22 cellular contexts compared by ENCODE assay signal in the genomic region with DNA sequence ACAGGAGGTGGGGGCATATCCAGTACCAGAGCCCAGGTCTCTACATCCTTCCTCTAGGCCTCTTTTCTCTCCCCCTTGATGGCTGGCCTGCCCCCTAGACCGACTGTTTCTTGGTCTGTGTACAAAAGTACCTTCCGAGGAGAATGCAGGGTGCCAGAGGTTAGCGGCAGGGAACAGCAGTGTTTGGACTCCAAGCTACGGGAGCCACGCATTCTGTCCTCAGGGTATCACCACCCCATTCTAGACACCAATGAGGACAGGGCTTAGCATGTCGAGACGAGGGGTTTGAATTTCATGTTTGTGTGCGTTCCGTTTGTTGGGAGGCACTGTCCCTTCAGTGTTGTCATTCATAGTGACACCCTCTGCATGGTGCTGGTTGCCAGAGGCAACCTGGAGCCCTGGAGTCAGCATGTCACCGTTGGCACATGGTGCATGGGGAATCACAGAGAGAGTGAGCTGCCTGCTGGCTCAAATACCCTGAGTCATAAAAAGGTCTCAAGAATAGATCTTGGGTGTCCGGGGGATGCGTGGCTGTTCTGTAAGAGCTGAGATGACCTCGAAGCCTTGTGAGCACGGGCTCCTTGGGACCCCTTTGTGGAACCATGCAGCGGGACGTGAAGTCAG.
"Had no signal": no experiment of that assay in that cellular context is flagged by ENCODE, and none has a peak within 500 bp of the region (broad histone marks: within the 10 kb centered on the region; RNA-seq: fewer than 3 reads in every experiment).

No MANE protein-coding gene starts in this region.

- H3K27me3 ChIP-seq: breast epithelium, colonic mucosa, esophagus squamous epithelium, left lung, ovary had no signal

- H3K4me3 ChIP-seq: breast epithelium, colonic mucosa, esophagus squamous epithelium, heart right ventricle, left lung, lung, ovary, prostate gland had no signal

- ATAC-seq: activated CD4-positive, alpha-beta T cell treated with anti-CD3 and anti-CD28 coated beads for 36 hours; activated T-cell treated with anti-CD3 and anti-CD28 coated beads, Interleukin-2, amount 50 U/mL, for 4 hours; left lung; naive thymus-derived CD4-positive, alpha-beta T cell; right cardiac atrium; stimulated activated naive CD8-positive, alpha-beta T cell treated with anti-CD3 and anti-CD28 coated beads, Interleukin-15, Interleukin-2, amounts not matched to agents 100 U/mL and 50 U/mL, for 24 hours had no signal

- H3K9me3 ChIP-seq: colonic mucosa, ovary, prostate gland had no signal

- DNase-seq: activated B cell treated with CpG ODN at 0.5 μM for 24 hours; activated CD4-positive, alpha-beta T cell treated with anti-CD3 and anti-CD28 coated beads for 36 hours; activated CD4-positive, alpha-beta T cell treated with anti-CD3 and anti-CD28 coated beads, Interleukin-2, amount 50 U/mL, for 4 hours; activated CD8-positive, alpha-beta memory T cell treated with anti-CD3 and anti-CD28 coated beads, Interleukin-2, amount 50 U/mL, for 48 hours; activated naive CD4-positive, alpha-beta T cell; activated T-cell treated with anti-CD3 and anti-CD28 coated beads, Interleukin-2, amount 50 U/mL, for 4 hours; amniotic stem cell; colonic mucosa; endodermal cell; esophagus squamous epithelium; heart right ventricle; left lung; naive thymus-derived CD4-positive, alpha-beta T cell; ovary; right cardiac atrium; stimulated activated CD4-positive, alpha-beta T cell treated with anti-CD3 and anti-CD28 coated beads, Interleukin-12 subunit alpha, Interleukin-12 subunit beta, amount 100 ng/mL, for 4 hours; stimulated activated CD4-positive, alpha-beta T cell treated with anti-CD3 and anti-CD28 coated beads, Interleukin-4, amount 100 ng/mL, for 4 hours; stimulated activated naive CD8-positive, alpha-beta T cell treated with anti-CD3 and anti-CD28 coated beads, Interleukin-15, Interleukin-2, amounts not matched to agents 100 U/mL and 50 U/mL, for 24 hours; T1000 had no signal

- H3K27ac ChIP-seq: breast epithelium, colonic mucosa, esophagus squamous epithelium, heart right ventricle, left lung, ovary, prostate gland had no signal

- H3K36me3 ChIP-seq: breast epithelium, colonic mucosa, esophagus squamous epithelium, heart right ventricle, left lung, ovary, prostate gland had no signal

- H3K4me1 ChIP-seq: breast epithelium, colonic mucosa, esophagus squamous epithelium, left lung, prostate gland had no signal
